Comparison of ENCODE assay signal across 8 cellular contexts in the genomic region with DNA sequence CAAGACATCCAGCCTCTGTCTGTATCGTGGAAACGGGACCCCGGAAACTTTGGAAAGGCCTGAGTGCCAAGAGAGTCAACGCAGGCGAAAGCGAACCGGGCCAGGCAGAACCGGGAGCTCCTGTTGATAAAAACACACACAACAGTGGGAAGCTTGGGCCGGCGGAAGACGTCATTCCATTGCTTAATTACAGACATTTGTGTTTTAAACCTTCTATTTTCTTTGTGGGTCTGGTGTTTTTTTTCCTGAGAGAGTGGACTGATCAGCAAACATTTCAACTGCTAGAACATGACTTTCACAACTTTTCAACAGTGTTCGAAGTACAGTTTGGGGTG. TPM values are rescaled to one million over a fixed set of nuclear protein-coding genes. Genes with fewer than 3 reads are reported as not detected.
A peak's percentile ranks its signal among the peaks of the same experiment; 100 is the strongest.
DNase-seq lines count a peak whose midpoint lies in the region; ATAC-seq and TF ChIP-seq lines count a peak whose summit lies in the region.

No MANE protein-coding gene starts in this region.

- intact Hi-C loops in PC-3 (cut with micrococcal nuclease): no loop called here
- intact Hi-C loops in esophagus muscularis mucosa (cut with DNase I): no loop called here

- no peak for ATAC-seq in PC-3
- no peak for ATAC-seq in GM19467 (IDR thresholded peaks at IDR 0.05; ENCODE audit: unreplicated experiment)
- no peak for ATAC-seq in GM19035 (IDR thresholded peaks at IDR 0.05; ENCODE audit: unreplicated experiment)

- DNase-seq in PC-3: no peak
- DNase-seq in esophagus muscularis mucosa (ENCODE audit: extremely low spot score): no peak
- DNase-seq in neural crest cell (ENCODE audit: low read depth, low spot score): no peak
- DNase-seq in LoVo (ENCODE audit: low spot score): no peak
- DNase-seq in NCI-H1105 treated with DMSO at 0.1 percent for 48 hours (lab: John Stamatoyannopoulos, UW): no peak

- peak overlapping the region; percentile 94 for H3K4me2 ChIP-seq in BLaER1
- H3K4me2 ChIP-seq in PC-3 (ENCODE audit: low read length): peak overlapping the region; percentile 88

- H3K4me3 ChIP-seq in BLaER1 (peak overlapping the region; percentile 66), PC-3 (ENCODE audit: low read length) (peak overlapping the region; percentile 75), esophagus muscularis mucosa (peak overlapping the region; percentile 58 to 73 (median 65))

- H4K20me1 ChIP-seq in BLaER1 (peaks cover 5% of the 10 kb centered on the region), PC-3 (ENCODE audit: low read length) (no peaks in the 10 kb centered on the region)

- peaks cover 65% of the 10 kb centered on the region for H3K27me3 ChIP-seq in BLaER1
- H3K27me3 ChIP-seq in PC-3 (ENCODE audit: low read length): no peaks in the 10 kb centered on the region
- peaks cover 0 to 61% (median 6%) of the 10 kb centered on the region in 4 donors for H3K27me3 ChIP-seq in esophagus muscularis mucosa

- POLR2A ChIA-PET in PC-3 (lab: Charles Lee; ENCODE audit: unreplicated experiment): interaction anchor here (0.5 to 0.7 kb wide), 2 partner anchors 250 to 257 kb away, joined by 5 to 12 read pairs; no protein-coding TSS in a partner anchor

- CTCF ChIA-PET in PC-3 (lab: Charles Lee): interaction anchor here (1.0 kb wide), 1 partner anchor 39 kb away, joined by 4 read pairs; no protein-coding TSS in a partner anchor

- H3K9me2 ChIP-seq in PC-3 (replicated peaks; ENCODE audit: low read length): no peaks in the 10 kb centered on the region

- no peaks in the 10 kb centered on the region for H3K9me3 Mint-ChIP-seq in neural crest cell

- H3K36me3 ChIP-seq in BLaER1 (no peaks in the 10 kb centered on the region), PC-3 (ENCODE audit: low read depth, low read length) (no peaks in the 10 kb centered on the region), esophagus muscularis mucosa (no peaks in the 10 kb centered on the region)

- H3K79me2 ChIP-seq in PC-3 (ENCODE audit: low read length): no peaks in the 10 kb centered on the region

- H3K27ac Mint-ChIP-seq in neural crest cell (ENCODE audit: unreplicated experiment): peak overlapping the region; percentile 93

- H3K9me3 ChIP-seq in BLaER1: no peaks in the 10 kb centered on the region
- H3K9me3 ChIP-seq in PC-3 (ENCODE audit: low read length): no peaks in the 10 kb centered on the region
- H3K9me3 ChIP-seq in esophagus muscularis mucosa: no peaks in the 10 kb centered on the region

- WGBS in esophagus muscularis mucosa: 10% methylated on average over 12 of the region's 12 CpGs

- H3K9ac ChIP-seq in BLaER1 (peak overlapping the region; percentile 46; the same call in 1 of the 2 replicates), PC-3 (ENCODE audit: low read length) (peak overlapping the region; percentile 66)

- H3K27me3 Mint-ChIP-seq in neural crest cell (ENCODE audit: low read depth): no peaks in the 10 kb centered on the region

- peaks cover 31% of the 10 kb centered on the region for H3K4me1 Mint-ChIP-seq in neural crest cell

- H3K27ac ChIP-seq in BLaER1 (no peak overlapping the region), PC-3 (ENCODE audit: low read length) (no peak overlapping the region), esophagus muscularis mucosa (replicated peaks in 1 of 4) (peak overlapping the region in 3 of 4 donors; percentile 30 to 71 (median 69))

- no peaks in the 10 kb centered on the region for H3F3A ChIP-seq in PC-3 (ENCODE audit: low read length, unreplicated experiment)

- peak overlapping the region; percentile 86 for H3K4me3 Mint-ChIP-seq in neural crest cell

- H3K4me1 ChIP-seq in BLaER1 (peaks cover 40% of the 10 kb centered on the region), PC-3 (ENCODE audit: insufficient read depth, low read length) (peaks cover 18% of the 10 kb centered on the region), esophagus muscularis mucosa (peaks cover 16 to 27% (median 22%) of the 10 kb centered on the region in 4 donors)

- TF ChIP-seq EP300 in esophagus muscularis mucosa (IDR thresholded peaks at IDR 0.05): no peak

- no peak for TF ChIP-seq POLR2A in esophagus muscularis mucosa (IDR thresholded peaks at IDR 0.05; ENCODE audit: low read depth)

- BruUV-seq in PC-3 (replicated peaks; lab: Mats Ljungman, UMichigan): TSS peak; percentile 92

- peak overlapping the region; percentile 86 for H2AFZ ChIP-seq in PC-3 (ENCODE audit: low read length)

- no peak for TF ChIP-seq CTCF in PC-3 (conservative IDR thresholded peaks at IDR 0.05; ENCODE audit: low read depth, low read length)
- no peak for TF ChIP-seq CTCF in esophagus muscularis mucosa (IDR thresholded peaks at IDR 0.05)
- no peak for TF ChIP-seq CTCF in neural crest cell (conservative IDR thresholded peaks at IDR 0.05)

- H3K36me3 Mint-ChIP-seq in neural crest cell (ENCODE audit: low read depth): no peaks in the 10 kb centered on the region

RNA-seq across cellular contexts. Expression of a gene that starts 0.9 kb away (rescaled TPM):
- total RNA-seq in PC-3 (2014; rRNA removed) (7.3 and 7.4 TPM in 2 replicates), esophagus muscularis mucosa (1 to 10 TPM; 2.1 to 8.1 (median 4.8) TPM), neural crest cell (50.4 and 54.0 TPM in 2 replicates)

RNA-seq across cellular contexts. Expression of a gene that starts 24.0 kb away (rescaled TPM):
- total RNA-seq in PC-3 (2014; rRNA removed) (59.5 and 63.5 TPM in 2 replicates), esophagus muscularis mucosa (10 to 100 TPM in 3 of 4 donors, 1 to 10 TPM in 1; 9.1 to 16.2 (median 12.4) TPM), neural crest cell (18.8 and 21.5 TPM in 2 replicates)

Comparison
In these comparisons a context has a peak if more than half of its experiments do, and no peak if none do; other contexts are left out.
1. H3K27ac ChIP-seq: peak in esophagus muscularis mucosa (3 of 4); none in BLaER1 (single experiment) and PC-3 (single experiment).
2. Peak in every context shown above with its lines, with median percentiles within 50 percentile points of each other: H3K4me3 ChIP-seq.